In the genomic region with DNA sequence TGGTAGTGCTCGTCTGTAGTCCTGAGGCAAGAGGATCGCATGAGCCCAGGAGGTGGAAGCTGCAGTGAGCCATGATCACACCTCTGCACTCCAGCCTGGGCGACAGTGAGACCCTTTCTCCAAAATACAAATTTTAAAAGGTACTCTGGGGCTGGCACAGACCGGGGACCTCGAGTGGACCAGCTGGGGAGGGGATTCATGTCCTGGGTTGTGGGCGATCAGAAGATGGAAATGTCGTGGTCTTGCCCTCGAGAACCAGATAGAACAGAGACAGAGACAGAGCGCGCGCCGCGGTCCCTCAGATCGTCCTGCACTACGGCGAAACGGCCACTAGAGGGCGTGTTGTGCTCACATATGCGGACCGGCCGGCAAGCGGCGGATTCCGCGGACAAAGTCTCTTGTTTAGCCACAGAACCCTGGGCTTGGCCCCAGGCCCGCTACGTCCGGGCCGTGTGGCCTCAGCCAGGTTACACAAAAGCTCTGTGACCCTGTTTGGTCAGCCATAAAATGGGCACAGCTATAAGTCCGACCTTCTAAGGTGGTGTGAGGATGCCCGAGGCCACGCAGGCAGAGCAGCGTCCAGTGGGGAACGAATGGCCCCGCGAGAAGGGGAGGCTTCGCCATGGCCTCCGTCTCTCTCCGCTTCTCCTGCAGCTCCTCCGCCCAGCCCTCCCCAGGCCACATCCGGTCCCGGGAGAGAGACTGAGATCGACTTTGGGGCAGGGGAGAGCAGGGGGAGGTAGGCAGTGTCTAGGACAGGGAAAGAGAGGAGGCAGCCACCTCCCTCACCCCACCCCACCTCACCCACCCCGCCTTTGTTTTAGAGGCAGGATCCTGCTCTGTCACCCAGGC, we compare ENCODE assay signal across 1 cellular context.
TF ChIP-seq lines count a peak whose summit lies in the region.

No MANE protein-coding gene starts in this region.

TF ChIP-seq in HepG2, 621 proteins besides CTCF, POLR2A, EP300 and RAD21 (continued from another document and continues in another):
- TF ChIP-seq, protein P1, sequence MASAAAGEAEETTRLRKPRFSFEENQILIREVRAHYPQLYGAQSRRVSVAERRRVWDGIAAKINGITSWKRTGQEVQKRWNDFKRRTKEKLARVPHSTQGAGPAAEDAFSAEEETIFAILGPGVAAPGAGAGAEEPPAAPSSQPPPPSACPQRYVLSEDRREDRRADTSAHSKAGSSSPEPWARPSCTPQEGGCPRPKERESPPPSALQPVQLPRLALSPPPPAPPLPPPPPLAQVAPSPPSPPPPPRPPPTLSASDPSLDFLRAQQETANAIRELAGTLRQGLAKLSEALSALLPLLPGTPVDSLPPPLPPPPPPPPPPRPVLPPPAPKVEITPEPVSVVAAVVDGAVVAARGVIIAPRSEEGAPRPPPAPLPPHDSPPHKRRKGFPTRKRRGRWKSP (CRISPR knock-in tag; IDR thresholded peaks at IDR 0.05), result peak; percentile 63; the same call in 1 of the 2 replicates
- TF ChIP-seq CBX2 (IDR thresholded peaks at IDR 0.05; ENCODE audit: low read depth, low read length) (no peak), CBX2 (CRISPR knock-in tag; IDR thresholded peaks at IDR 0.05; ENCODE audit: low read depth) (no peak), U2AF2 (IDR thresholded peaks at IDR 0.05; ENCODE audit: low read depth, low read length) (no peak), ZNF816 (CRISPR knock-in tag; IDR thresholded peaks at IDR 0.05; ENCODE audit: borderline replicate concordance) (no peak), GATAD1 (CRISPR knock-in tag; IDR thresholded peaks at IDR 0.05) (0 out of 2 replicates have a peak, but pooled peaks have one; percentile 44), PPARG (CRISPR knock-in tag; conservative IDR thresholded peaks at IDR 0.05) (peak; percentile 45; the same call in 1 of the 2 replicates), ZNF766 (CRISPR knock-in tag; IDR thresholded peaks at IDR 0.05; ENCODE audit: borderline replicate concordance) (peak; percentile 48; the same call in 1 of the 2 replicates), CCDC6 (CRISPR knock-in tag; IDR thresholded peaks at IDR 0.05) (no peak), ATF7-NPFF (CRISPR knock-in tag; IDR thresholded peaks at IDR 0.05; ENCODE audit: low read depth) (no peak), ZFYVE20 (CRISPR knock-in tag; IDR thresholded peaks at IDR 0.05; ENCODE audit: borderline replicate concordance, low read depth) (no peak), ZNF331 (CRISPR knock-in tag; IDR thresholded peaks at IDR 0.05) (peak; percentile 56; the same call in 1 of the 2 replicates), ZNF574 (CRISPR knock-in tag; IDR thresholded peaks at IDR 0.05) (peak; percentile 66; the same call in 1 of the 2 replicates), IRF1 (CRISPR knock-in tag; IDR thresholded peaks at IDR 0.05; ENCODE audit: low read depth) (no peak), ZNF12 (CRISPR knock-in tag; IDR thresholded peaks at IDR 0.05) (no peak), ZNF781 (CRISPR knock-in tag; IDR thresholded peaks at IDR 0.05; ENCODE audit: borderline replicate concordance, not compliant biosample characterization) (no peak), ZNF598 (CRISPR knock-in tag; IDR thresholded peaks at IDR 0.05; ENCODE audit: borderline replicate concordance) (peak; percentile 70; the same call in 1 of the 2 replicates), ETV5 (CRISPR knock-in tag; IDR thresholded peaks at IDR 0.05; ENCODE audit: borderline replicate concordance) (peak; percentile 61; the same call in 1 of the 2 replicates), ZFP36 (IDR thresholded peaks at IDR 0.05; ENCODE audit: borderline replicate concordance, low read depth, low read length, partially characterized antibody) (peak; percentile 49), ZNF775 (CRISPR knock-in tag; IDR thresholded peaks at IDR 0.05; ENCODE audit: borderline replicate concordance) (no peak), ZNF101 (CRISPR knock-in tag; IDR thresholded peaks at IDR 0.05; ENCODE audit: borderline replicate concordance, low read depth) (no peak), ARNT (IDR thresholded peaks at IDR 0.05) (no peak), ZNF652 (CRISPR knock-in tag; IDR thresholded peaks at IDR 0.05; ENCODE audit: borderline replicate concordance, low read depth) (no peak), BCL6 (CRISPR knock-in tag; IDR thresholded peaks at IDR 0.05) (peak; percentile 24; the same call in 1 of the 2 replicates), ZNF263 (CRISPR knock-in tag; IDR thresholded peaks at IDR 0.05) (peak; percentile 25; the same call in 1 of the 2 replicates), ZFP41 (CRISPR knock-in tag; IDR thresholded peaks at IDR 0.05; ENCODE audit: borderline replicate concordance) (no peak), ZC3H13 (CRISPR knock-in tag; IDR thresholded peaks at IDR 0.05) (no peak), ZBTB38 (CRISPR knock-in tag; IDR thresholded peaks at IDR 0.05) (peak; percentile 75), RORA (CRISPR knock-in tag; IDR thresholded peaks at IDR 0.05) (no peak), SMARCC2 (IDR thresholded peaks at IDR 0.05) (no peak), ZFP1 (CRISPR knock-in tag; IDR thresholded peaks at IDR 0.05) (no peak), ZNF773 (CRISPR knock-in tag; IDR thresholded peaks at IDR 0.05; ENCODE audit: borderline replicate concordance) (no peak), MTF2 (CRISPR knock-in tag; IDR thresholded peaks at IDR 0.05; ENCODE audit: borderline replicate concordance) (no peak), HOXD1 (CRISPR knock-in tag; IDR thresholded peaks at IDR 0.05) (no peak), PHF5A (CRISPR knock-in tag; IDR thresholded peaks at IDR 0.05; ENCODE audit: low read depth, unreplicated experiment) (no peak), ZBTB37 (CRISPR knock-in tag; IDR thresholded peaks at IDR 0.05) (no peak)
- TF ChIP-seq, protein P2, sequence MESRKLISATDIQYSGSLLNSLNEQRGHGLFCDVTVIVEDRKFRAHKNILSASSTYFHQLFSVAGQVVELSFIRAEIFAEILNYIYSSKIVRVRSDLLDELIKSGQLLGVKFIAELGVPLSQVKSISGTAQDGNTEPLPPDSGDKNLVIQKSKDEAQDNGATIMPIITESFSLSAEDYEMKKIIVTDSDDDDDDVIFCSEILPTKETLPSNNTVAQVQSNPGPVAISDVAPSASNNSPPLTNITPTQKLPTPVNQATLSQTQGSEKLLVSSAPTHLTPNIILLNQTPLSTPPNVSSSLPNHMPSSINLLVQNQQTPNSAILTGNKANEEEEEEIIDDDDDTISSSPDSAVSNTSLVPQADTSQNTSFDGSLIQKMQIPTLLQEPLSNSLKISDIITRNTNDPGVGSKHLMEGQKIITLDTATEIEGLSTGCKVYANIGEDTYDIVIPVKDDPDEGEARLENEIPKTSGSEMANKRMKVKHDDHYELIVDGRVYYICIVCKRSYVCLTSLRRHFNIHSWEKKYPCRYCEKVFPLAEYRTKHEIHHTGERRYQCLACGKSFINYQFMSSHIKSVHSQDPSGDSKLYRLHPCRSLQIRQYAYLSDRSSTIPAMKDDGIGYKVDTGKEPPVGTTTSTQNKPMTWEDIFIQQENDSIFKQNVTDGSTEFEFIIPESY (CRISPR knock-in tag; IDR thresholded peaks at IDR 0.05), result 0 out of 2 replicates have a peak, but pooled peaks have one; percentile 37
- TF ChIP-seq, protein P3, sequence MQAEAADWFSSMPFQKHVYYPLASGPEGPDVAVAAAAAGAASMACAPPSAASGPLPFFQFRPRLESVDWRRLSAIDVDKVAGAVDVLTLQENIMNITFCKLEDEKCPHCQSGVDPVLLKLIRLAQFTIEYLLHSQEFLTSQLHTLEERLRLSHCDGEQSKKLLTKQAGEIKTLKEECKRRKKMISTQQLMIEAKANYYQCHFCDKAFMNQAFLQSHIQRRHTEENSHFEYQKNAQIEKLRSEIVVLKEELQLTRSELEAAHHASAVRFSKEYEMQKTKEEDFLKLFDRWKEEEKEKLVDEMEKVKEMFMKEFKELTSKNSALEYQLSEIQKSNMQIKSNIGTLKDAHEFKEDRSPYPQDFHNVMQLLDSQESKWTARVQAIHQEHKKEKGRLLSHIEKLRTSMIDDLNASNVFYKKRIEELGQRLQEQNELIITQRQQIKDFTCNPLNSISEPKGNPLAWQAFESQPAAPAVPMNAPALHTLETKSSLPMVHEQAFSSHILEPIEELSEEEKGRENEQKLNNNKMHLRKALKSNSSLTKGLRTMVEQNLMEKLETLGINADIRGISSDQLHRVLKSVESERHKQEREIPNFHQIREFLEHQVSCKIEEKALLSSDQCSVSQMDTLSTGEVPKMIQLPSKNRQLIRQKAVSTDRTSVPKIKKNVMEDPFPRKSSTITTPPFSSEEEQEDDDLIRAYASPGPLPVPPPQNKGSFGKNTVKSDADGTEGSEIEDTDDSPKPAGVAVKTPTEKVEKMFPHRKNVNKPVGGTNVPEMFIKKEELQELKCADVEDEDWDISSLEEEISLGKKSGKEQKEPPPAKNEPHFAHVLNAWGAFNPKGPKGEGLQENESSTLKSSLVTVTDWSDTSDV (CRISPR knock-in tag; IDR thresholded peaks at IDR 0.05), result peak; percentile 37; the same call in 1 of the 2 replicates
- TF ChIP-seq, protein P4, sequence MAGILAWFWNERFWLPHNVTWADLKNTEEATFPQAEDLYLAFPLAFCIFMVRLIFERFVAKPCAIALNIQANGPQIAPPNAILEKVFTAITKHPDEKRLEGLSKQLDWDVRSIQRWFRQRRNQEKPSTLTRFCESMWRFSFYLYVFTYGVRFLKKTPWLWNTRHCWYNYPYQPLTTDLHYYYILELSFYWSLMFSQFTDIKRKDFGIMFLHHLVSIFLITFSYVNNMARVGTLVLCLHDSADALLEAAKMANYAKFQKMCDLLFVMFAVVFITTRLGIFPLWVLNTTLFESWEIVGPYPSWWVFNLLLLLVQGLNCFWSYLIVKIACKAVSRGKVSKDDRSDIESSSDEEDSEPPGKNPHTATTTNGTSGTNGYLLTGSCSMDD (CRISPR knock-in tag; IDR thresholded peaks at IDR 0.05), result no peak
- TF ChIP-seq, protein P5, sequence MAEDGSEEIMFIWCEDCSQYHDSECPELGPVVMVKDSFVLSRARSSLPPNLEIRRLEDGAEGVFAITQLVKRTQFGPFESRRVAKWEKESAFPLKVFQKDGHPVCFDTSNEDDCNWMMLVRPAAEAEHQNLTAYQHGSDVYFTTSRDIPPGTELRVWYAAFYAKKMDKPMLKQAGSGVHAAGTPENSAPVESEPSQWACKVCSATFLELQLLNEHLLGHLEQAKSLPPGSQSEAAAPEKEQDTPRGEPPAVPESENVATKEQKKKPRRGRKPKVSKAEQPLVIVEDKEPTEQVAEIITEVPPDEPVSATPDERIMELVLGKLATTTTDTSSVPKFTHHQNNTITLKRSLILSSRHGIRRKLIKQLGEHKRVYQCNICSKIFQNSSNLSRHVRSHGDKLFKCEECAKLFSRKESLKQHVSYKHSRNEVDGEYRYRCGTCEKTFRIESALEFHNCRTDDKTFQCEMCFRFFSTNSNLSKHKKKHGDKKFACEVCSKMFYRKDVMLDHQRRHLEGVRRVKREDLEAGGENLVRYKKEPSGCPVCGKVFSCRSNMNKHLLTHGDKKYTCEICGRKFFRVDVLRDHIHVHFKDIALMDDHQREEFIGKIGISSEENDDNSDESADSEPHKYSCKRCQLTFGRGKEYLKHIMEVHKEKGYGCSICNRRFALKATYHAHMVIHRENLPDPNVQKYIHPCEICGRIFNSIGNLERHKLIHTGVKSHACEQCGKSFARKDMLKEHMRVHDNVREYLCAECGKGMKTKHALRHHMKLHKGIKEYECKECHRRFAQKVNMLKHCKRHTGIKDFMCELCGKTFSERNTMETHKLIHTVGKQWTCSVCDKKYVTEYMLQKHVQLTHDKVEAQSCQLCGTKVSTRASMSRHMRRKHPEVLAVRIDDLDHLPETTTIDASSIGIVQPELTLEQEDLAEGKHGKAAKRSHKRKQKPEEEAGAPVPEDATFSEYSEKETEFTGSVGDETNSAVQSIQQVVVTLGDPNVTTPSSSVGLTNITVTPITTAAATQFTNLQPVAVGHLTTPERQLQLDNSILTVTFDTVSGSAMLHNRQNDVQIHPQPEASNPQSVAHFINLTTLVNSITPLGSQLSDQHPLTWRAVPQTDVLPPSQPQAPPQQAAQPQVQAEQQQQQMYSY (CRISPR knock-in tag; IDR thresholded peaks at IDR 0.05), result no peak
- TF ChIP-seq, protein P6, sequence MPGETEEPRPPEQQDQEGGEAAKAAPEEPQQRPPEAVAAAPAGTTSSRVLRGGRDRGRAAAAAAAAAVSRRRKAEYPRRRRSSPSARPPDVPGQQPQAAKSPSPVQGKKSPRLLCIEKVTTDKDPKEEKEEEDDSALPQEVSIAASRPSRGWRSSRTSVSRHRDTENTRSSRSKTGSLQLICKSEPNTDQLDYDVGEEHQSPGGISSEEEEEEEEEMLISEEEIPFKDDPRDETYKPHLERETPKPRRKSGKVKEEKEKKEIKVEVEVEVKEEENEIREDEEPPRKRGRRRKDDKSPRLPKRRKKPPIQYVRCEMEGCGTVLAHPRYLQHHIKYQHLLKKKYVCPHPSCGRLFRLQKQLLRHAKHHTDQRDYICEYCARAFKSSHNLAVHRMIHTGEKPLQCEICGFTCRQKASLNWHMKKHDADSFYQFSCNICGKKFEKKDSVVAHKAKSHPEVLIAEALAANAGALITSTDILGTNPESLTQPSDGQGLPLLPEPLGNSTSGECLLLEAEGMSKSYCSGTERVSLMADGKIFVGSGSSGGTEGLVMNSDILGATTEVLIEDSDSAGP (CRISPR knock-in tag; IDR thresholded peaks at IDR 0.05; ENCODE audit: borderline replicate concordance), result peak; percentile 73
